Comparison of ENCODE assay signal across 1 cellular context in genomic region chr5:27242258-27242626, GRCh38.
TF ChIP-seq lines count a peak whose summit lies in the region.

No MANE protein-coding gene starts in this region.

TF ChIP-seq in IMR-90, 13 proteins besides CTCF, POLR2A, EP300 and RAD21 (continued from another document):
- TF ChIP-seq, protein P1, sequence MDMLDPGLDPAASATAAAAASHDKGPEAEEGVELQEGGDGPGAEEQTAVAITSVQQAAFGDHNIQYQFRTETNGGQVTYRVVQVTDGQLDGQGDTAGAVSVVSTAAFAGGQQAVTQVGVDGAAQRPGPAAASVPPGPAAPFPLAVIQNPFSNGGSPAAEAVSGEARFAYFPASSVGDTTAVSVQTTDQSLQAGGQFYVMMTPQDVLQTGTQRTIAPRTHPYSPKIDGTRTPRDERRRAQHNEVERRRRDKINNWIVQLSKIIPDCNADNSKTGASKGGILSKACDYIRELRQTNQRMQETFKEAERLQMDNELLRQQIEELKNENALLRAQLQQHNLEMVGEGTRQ (IDR thresholded peaks at IDR 0.05; ENCODE audit: low read depth, low read length), result no peak
- no peak for TF ChIP-seq MAFK (IDR thresholded peaks at IDR 0.05; ENCODE audit: low read depth, low read length)
